In the genomic region with DNA sequence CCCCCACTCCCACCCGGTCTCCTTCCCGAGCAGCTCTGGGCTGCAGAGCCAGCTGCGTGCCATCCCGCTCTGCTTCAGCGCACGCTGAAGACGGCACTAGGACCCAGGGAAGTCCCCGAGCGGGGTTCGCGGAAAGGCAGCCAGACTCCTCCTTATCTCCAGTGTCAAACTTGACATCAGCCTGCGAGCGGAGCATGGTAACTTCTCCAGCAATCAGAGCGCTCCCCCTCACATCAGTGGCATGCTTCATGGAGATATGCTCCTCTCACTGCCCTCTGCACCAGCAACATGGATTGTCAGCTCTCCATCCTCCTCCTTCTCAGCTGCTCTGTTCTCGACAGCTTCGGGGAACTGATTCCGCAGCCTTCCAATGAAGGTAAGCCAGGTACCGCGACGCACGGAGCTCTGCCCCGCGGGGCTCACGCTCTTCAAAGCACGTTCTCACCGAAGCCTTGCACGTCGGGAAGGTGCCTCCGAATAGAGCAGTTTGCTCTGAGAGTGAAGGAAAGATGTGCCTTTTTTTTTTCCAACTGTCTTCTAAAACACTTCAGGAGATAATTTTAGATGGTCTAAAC, we compare ENCODE assay signal across 8 cellular contexts. TPM values are rescaled to one million over a fixed set of nuclear protein-coding genes. Genes with fewer than 3 reads are reported as not detected.
DNase-seq lines count a peak whose midpoint lies in the region; ATAC-seq, FAIRE-seq and TF ChIP-seq lines count a peak whose summit lies in the region.

Gene EPHA3 (plus strand): TSS at position 161 of the 575 bp plus-strand sequence. CDS start 128 bp downstream, at position 289.

- H3K4me3 ChIP-seq in iPS-18a (ENCODE audit: low read length) (peak within 1 kb of the TSS; percentile 73), sigmoid colon (peak within 1 kb of the TSS; percentile 22 to 53 (median 46))

- in situ Hi-C loops in T47D (cut with HindIII; ENCODE audit: low pct_unique_long_range_greater_than_20kb, low sequenced_read_pairs) = no loop called here

- no peak for TF ChIP-seq CTCF in D721Med (IDR thresholded peaks at IDR 0.05; ENCODE audit: insufficient read depth, missing control alignments)
- TF ChIP-seq CTCF in sigmoid colon (IDR thresholded peaks at IDR 0.05) = no peak

- no peak for TF ChIP-seq POLR2A in sigmoid colon (IDR thresholded peaks at IDR 0.05)

- H3K27me3 ChIP-seq in iPS-18a (ENCODE audit: control insufficient read depth, insufficient read depth, low read length) (peaks cover 38% of the 10 kb centered on the region), sigmoid colon (peaks cover 0 to 17% (median 4%) of the 10 kb centered on the region in 3 donors)

- intact Hi-C loops in sigmoid colon (cut with DNase I) = no loop called here

- peak; percentile 90 for ATAC-seq in GM21515 (IDR thresholded peaks at IDR 0.05; ENCODE audit: unreplicated experiment)
- peak; percentile 94 for ATAC-seq in T-helper 17 cell

- H3K36me3 Mint-ChIP-seq in T-helper 17 cell (ENCODE audit: low read depth) = no peaks in the 10 kb centered on the region

- peak within 1 kb of the TSS; percentile 83 for H3K4me3 Mint-ChIP-seq in T-helper 17 cell

- H3K9ac ChIP-seq in iPS-18a (ENCODE audit: low read length) = no peak within 1 kb of the TSS

- H3K4me1 ChIP-seq in iPS-18a (ENCODE audit: control insufficient read depth, low read depth, low read length) (peaks cover 4% of the 10 kb centered on the region), sigmoid colon (peaks cover 0 to 12% (median 5%) of the 10 kb centered on the region in 4 donors)

- H3K9me3 ChIP-seq in T-helper 17 cell (ENCODE audit: control insufficient read depth, low read length, poor library complexity, severe bottlenecking) = no peaks in the 10 kb centered on the region
- no peaks in the 10 kb centered on the region for H3K9me3 ChIP-seq in iPS-18a (ENCODE audit: control insufficient read depth, low read depth, low read length)
- no peaks in the 10 kb centered on the region for H3K9me3 ChIP-seq in sigmoid colon

- peaks cover 12% of the 10 kb centered on the region for H3K27me3 Mint-ChIP-seq in T-helper 17 cell

- H3K36me3 ChIP-seq in iPS-18a (ENCODE audit: control insufficient read depth, low read depth, low read length) = no peaks in the 10 kb centered on the region
- H3K36me3 ChIP-seq in sigmoid colon = no peaks in the 10 kb centered on the region

- WGBS in sigmoid colon, 2 donors = 1% methylated on average over 29 of the region's 29 CpGs

- peak within 1 kb of the TSS; percentile 22 for H3K27ac Mint-ChIP-seq in T-helper 17 cell

- TF ChIP-seq EP300 in sigmoid colon (IDR thresholded peaks at IDR 0.05) = no peak

- FAIRE-seq in D721Med (lab: Jason Lieb, UNC) = no peak

- H3K4me1 Mint-ChIP-seq in T-helper 17 cell = peaks cover 14% of the 10 kb centered on the region

- no peak within 1 kb of the TSS for H3K27ac ChIP-seq in iPS-18a (ENCODE audit: low read length)
- peak within 1 kb of the TSS in 2 of 4 donors; percentile 15 to 23 for H3K27ac ChIP-seq in sigmoid colon

- peak; percentile 30 for DNase-seq in D721Med (ENCODE audit: insufficient read length, low spot score)
- peak; percentile 3 for DNase-seq in HT1080 (ENCODE audit: low read depth)
- peak in 1 of 3 donors; percentile 29 for DNase-seq in T-helper 17 cell
- DNase-seq in T47D (ENCODE audit: low read depth in 1 of 2, low spot score in 1 of 2) = peak; percentile 10 to 20
- peak; percentile 85 for DNase-seq in sigmoid colon
- DNase-seq in KG1 (lab: John Stamatoyannopoulos, UW) = no peak

RNA-seq across cellular contexts. Expression of gene EPHA3, which starts in this region (rescaled TPM):
- not detected in 2 replicates for total RNA-seq in HT1080 (2014; rRNA removed; shearing (Covaris generic))
- 0.09 and 0.10 TPM in 2 replicates for polyA plus RNA-seq in HT1080 (2015; cell fraction: cytosol; rRNA removed)
- polyA plus RNA-seq in HT1080 (2015; cell fraction: nucleus; rRNA removed) = 0.08 and 0.33 TPM in 2 replicates
- total RNA-seq in T-helper 17 cell = not detected
- 10 to 100 TPM; 12.7 to 23.5 (median 16.6) TPM for total RNA-seq in sigmoid colon
- 1 to 10 TPM in 1 of 3 donors, under 1 TPM in 1, not detected in 1; under 0.01 to 1.6 TPM for polyA plus RNA-seq in sigmoid colon

Comparison
In these comparisons a context has a peak if more than half of its experiments do, and no peak if none do; other contexts are left out.
1. RNA of gene EPHA3 (total RNA-seq): 12.7 to 23.5 TPM in sigmoid colon; not detected in T-helper 17 cell and not detected in HT1080; every median in the first group is over 10 times any median in the second.
2. Peak in DNase-seq in HT1080; RNA of the gene not detected or under 1 TPM.
3. Peak in ATAC-seq in T-helper 17 cell; RNA of the gene not detected or under 1 TPM.